14 cellular contexts compared by ENCODE assay signal in genomic region chr15:67174446-67174845, GRCh38.
DNase-seq lines count a peak whose midpoint lies in the region; ATAC-seq, FAIRE-seq and TF ChIP-seq lines count a peak whose summit lies in the region.
"Had no signal": no experiment of that assay in that cellular context is flagged by ENCODE, and none has a peak within 500 bp of the region (broad histone marks: within the 10 kb centered on the region; RNA-seq: fewer than 3 reads in every experiment).

No MANE protein-coding gene starts in this region.

- ATAC-seq in activated T-cell treated with anti-CD3 and anti-CD28 coated beads, Interleukin-2, amount 50 U/mL, for 72 hours (replicated peaks in 1 of 2), result no peak
- no peak for ATAC-seq in gastroesophageal sphincter
- ATAC-seq in GM19463 (IDR thresholded peaks at IDR 0.05; ENCODE audit: unreplicated experiment), result no peak

- TF ChIP-seq POLR2A in gastroesophageal sphincter (IDR thresholded peaks at IDR 0.05) (no peak), GM12892 (IDR thresholded peaks at IDR 0.05; ENCODE audit: low read depth, low read length) (no peak)

- 86 to 100% methylated on average over 2 to 3 of the region's 3 CpGs for WGBS in gastroesophageal sphincter (ENCODE audit: low coverage in 1 of 2), 2 donors

- FAIRE-seq in GM12892 (lab: Jason Lieb, UNC), result no peak

- TF ChIP-seq CTCF in gastroesophageal sphincter (IDR thresholded peaks at IDR 0.05) (no peak), tibial artery (IDR thresholded peaks at IDR 0.05) (no peak)

- H3K27me3 Mint-ChIP-seq in activated T-cell treated with anti-CD3 and anti-CD28 coated beads, Interleukin-2, amount 50 U/mL, for 72 hours (ENCODE audit: low read depth), result no peaks in the 10 kb centered on the region
- no peaks in the 10 kb centered on the region for H3K27me3 Mint-ChIP-seq in activated CD4-positive, alpha-beta memory T cell treated with anti-CD3 and anti-CD28 coated beads, Interleukin-2, amount 10 ng/mL, durations not matched to agents 7 days and 5 days

- no peak for DNase-seq in activated T-cell treated with anti-CD3 and anti-CD28 coated beads, Interleukin-2, amount 50 U/mL, for 72 hours
- DNase-seq in activated T-cell treated with anti-CD3 and anti-CD28 coated beads, Interleukin-2, amount 50 U/mL, for 1 hour, result no peak
- DNase-seq in activated CD4-positive, alpha-beta memory T cell treated with anti-CD3 and anti-CD28 coated beads, Interleukin-2, amount 10 ng/mL, durations not matched to agents 7 days and 5 days, result no peak
- peak; percentile 11 to 51 for DNase-seq in tibial artery
- DNase-seq in DMS53 treated with DMSO at 0.1 percent for 48 hours (lab: John Stamatoyannopoulos, UW; ENCODE audit: unreplicated experiment), result no peak
- DNase-seq in GM12892 (ENCODE audit: insufficient read length), result no peak
- DNase-seq: activated CD4-positive, alpha-beta T cell treated with anti-CD3 and anti-CD28 coated beads for 1 hour; glutamatergic neuron; KBM-7; NCI-H187; NCI-H774 had no signal

- H3K27me3 ChIP-seq in gastroesophageal sphincter, result no peaks in the 10 kb centered on the region
- no peaks in the 10 kb centered on the region for H3K27me3 ChIP-seq in tibial artery

- intact Hi-C loops in tibial artery (cut with DNase I; ENCODE audit: low total_unique reads), result no loop called here

- peaks cover 0 to 35% of the 10 kb centered on the region in 2 donors for H3K36me3 ChIP-seq in gastroesophageal sphincter
- H3K36me3 ChIP-seq in tibial artery, result peaks cover 0 to 45% (median 25%) of the 10 kb centered on the region in 3 donors

- CTCF ChIA-PET in activated CD4-positive, alpha-beta memory T cell treated with anti-CD3 and anti-CD28 coated beads, Interleukin-2, amount 10 ng/mL, durations not matched to agents 7 days and 5 days (lab: Charles Lee), result no interaction called here

- POLR2A ChIA-PET in activated CD4-positive, alpha-beta memory T cell treated with anti-CD3 and anti-CD28 coated beads, Interleukin-2, amount 10 ng/mL, durations not matched to agents 7 days and 5 days (lab: Charles Lee), result no interaction called here

- no peak overlapping the region for H3K4me3 ChIP-seq in gastroesophageal sphincter
- H3K4me3 ChIP-seq in tibial artery, result no peak overlapping the region
- H3K4me3 ChIP-seq: SK-N-MC had no signal

- peak overlapping the region; percentile 48 to 80 for H3K4me3 Mint-ChIP-seq in activated T-cell treated with anti-CD3 and anti-CD28 coated beads, Interleukin-2, amount 50 U/mL, for 72 hours
- H3K4me3 Mint-ChIP-seq in activated CD4-positive, alpha-beta memory T cell treated with anti-CD3 and anti-CD28 coated beads, Interleukin-2, amount 10 ng/mL, durations not matched to agents 7 days and 5 days, result peak overlapping the region; percentile 15

- peaks cover 0 to 4% of the 10 kb centered on the region in 2 donors for H3K36me3 Mint-ChIP-seq in activated T-cell treated with anti-CD3 and anti-CD28 coated beads, Interleukin-2, amount 50 U/mL, for 72 hours (ENCODE audit: insufficient read depth in 2 of 2)
- H3K36me3 Mint-ChIP-seq in activated CD4-positive, alpha-beta memory T cell treated with anti-CD3 and anti-CD28 coated beads, Interleukin-2, amount 10 ng/mL, durations not matched to agents 7 days and 5 days (ENCODE audit: low read depth), result peaks cover 84% of the 10 kb centered on the region

- H3K27ac ChIP-seq in gastroesophageal sphincter (peak overlapping the region in 3 of 4 donors; percentile 79 to 84 (median 82)), tibial artery (no peak overlapping the region)
- H3K27ac ChIP-seq: SK-N-MC had no signal

- peak overlapping the region; percentile 62 for H3K27ac Mint-ChIP-seq in activated T-cell treated with anti-CD3 and anti-CD28 coated beads, Interleukin-2, amount 50 U/mL, for 72 hours
- H3K27ac Mint-ChIP-seq in activated CD4-positive, alpha-beta memory T cell treated with anti-CD3 and anti-CD28 coated beads, Interleukin-2, amount 10 ng/mL, durations not matched to agents 7 days and 5 days, result peak overlapping the region; percentile 50

- H3K9me3 Mint-ChIP-seq in activated T-cell treated with anti-CD3 and anti-CD28 coated beads, Interleukin-2, amount 50 U/mL, for 72 hours, result no peaks in the 10 kb centered on the region
- no peaks in the 10 kb centered on the region for H3K9me3 Mint-ChIP-seq in activated CD4-positive, alpha-beta memory T cell treated with anti-CD3 and anti-CD28 coated beads, Interleukin-2, amount 10 ng/mL, durations not matched to agents 7 days and 5 days

- TF ChIP-seq EP300 in gastroesophageal sphincter (IDR thresholded peaks at IDR 0.05), result no peak

- H3K4me1 Mint-ChIP-seq in activated T-cell treated with anti-CD3 and anti-CD28 coated beads, Interleukin-2, amount 50 U/mL, for 72 hours (ENCODE audit: low read depth), result peaks cover 78% of the 10 kb centered on the region
- H3K4me1 Mint-ChIP-seq in activated CD4-positive, alpha-beta memory T cell treated with anti-CD3 and anti-CD28 coated beads, Interleukin-2, amount 10 ng/mL, durations not matched to agents 7 days and 5 days, result peaks cover 59% of the 10 kb centered on the region

- H3K9me3 ChIP-seq in gastroesophageal sphincter, result no peaks in the 10 kb centered on the region
- no peaks in the 10 kb centered on the region for H3K9me3 ChIP-seq in tibial artery

- H3K4me1 ChIP-seq in gastroesophageal sphincter (peaks cover 0 to 56% (median 37%) of the 10 kb centered on the region in 3 donors), tibial artery (peaks cover 0 to 38% (median 25%) of the 10 kb centered on the region in 4 donors)

Comparison
In these comparisons a context has a peak if more than half of its experiments do, and no peak if none do; other contexts are left out.
1. DNase-seq: peak in tibial artery (2 of 2); none in activated T-cell treated with anti-CD3 and anti-CD28 coated beads, Interleukin-2, amount 50 U/mL, for 72 hours (0 of 2), activated T-cell treated with anti-CD3 and anti-CD28 coated beads, Interleukin-2, amount 50 U/mL, for 1 hour (single experiment), activated CD4-positive, alpha-beta memory T cell treated with anti-CD3 and anti-CD28 coated beads, Interleukin-2, amount 10 ng/mL, durations not matched to agents 7 days and 5 days (single experiment), DMS53 treated with DMSO at 0.1 percent for 48 hours (single experiment) and GM12892 (single experiment).
2. H3K27ac ChIP-seq: peak in gastroesophageal sphincter (3 of 4); none in tibial artery (0 of 2).